ENCODE assay signal across 12 cellular contexts in the genomic region with DNA sequence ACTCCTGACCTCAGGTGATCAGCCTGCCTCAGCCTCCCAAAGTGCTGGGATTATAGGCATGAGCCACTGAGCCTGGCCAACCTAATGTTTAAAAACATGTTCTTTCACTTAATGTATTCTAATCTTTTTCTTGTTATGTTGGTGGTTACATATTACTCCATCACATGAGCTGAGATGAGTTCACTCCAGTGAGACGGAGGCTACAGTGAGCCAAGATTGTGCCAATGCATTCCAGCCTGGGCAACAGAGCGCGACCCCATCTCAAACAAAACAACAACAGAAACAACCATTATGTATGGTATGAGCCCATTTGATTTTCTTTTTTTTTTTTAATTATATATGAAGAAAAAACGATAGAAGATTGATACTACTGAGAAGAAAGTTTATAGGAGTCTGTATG.
"Had no signal": no experiment of that assay in that cellular context is flagged by ENCODE, and none has a peak within 500 bp of the region (broad histone marks: within the 10 kb centered on the region; RNA-seq: fewer than 3 reads in every experiment).

No MANE protein-coding gene starts in this region.

- DNase-seq: colonic mucosa; dermis blood vessel endothelial cell; esophagus squamous epithelium; foreskin melanocyte; heart left ventricle; hippocampal formation; mesendoderm; naive thymus-derived CD4-positive, alpha-beta T cell; posterior cingulate gyrus; stimulated activated CD4-positive, alpha-beta T cell treated with anti-CD3 and anti-CD28 coated beads, Interleukin-4, amount 100 ng/mL, for 1 hour; stimulated activated CD8-positive, alpha-beta memory T cell treated with anti-CD3 and anti-CD28 coated beads, Interleukin-4, amount 100 ng/mL, for 48 hours; upper lobe of right lung had no signal
